In genomic region chr5:154228696-154229095, GRCh38 we compare ENCODE assay signal across 10 cellular contexts. TPM values are rescaled to one million over a fixed set of nuclear protein-coding genes. Genes with fewer than 3 reads are reported as not detected.
DNase-seq lines count a peak whose midpoint lies in the region; ATAC-seq and TF ChIP-seq lines count a peak whose summit lies in the region.
"Had no signal": no experiment of that assay in that cellular context is flagged by ENCODE, and none has a peak within 500 bp of the region (broad histone marks: within the 10 kb centered on the region; RNA-seq: fewer than 3 reads in every experiment).

No MANE protein-coding gene starts in this region.

- H3K4me3 ChIP-seq in brain microvascular endothelial cell (ENCODE audit: low read depth, low read length) = no peak overlapping the region

- peaks cover 8 to 21% of the 10 kb centered on the region in 2 donors for H3K9me3 Mint-ChIP-seq in activated naive CD4-positive, alpha-beta T cell treated with anti-CD3 and anti-CD28 coated beads, Interleukin-2, amount 50 U/mL, for 72 hours
- peaks cover 7 to 9% of the 10 kb centered on the region in 2 donors for H3K9me3 Mint-ChIP-seq in stimulated activated naive B cell treated with anti-CD40 and anti-IgM and Interleukin-4, amounts not matched to agents 10 μg/mL and 1 μg/mL and 100 μg/mL, for 72 hours

- H3K36me3 ChIP-seq in brain microvascular endothelial cell (replicated peaks) = no peaks in the 10 kb centered on the region

- no peaks in the 10 kb centered on the region for H3K27me3 ChIP-seq in brain microvascular endothelial cell (replicated peaks)

- TF ChIP-seq CTCF in brain microvascular endothelial cell (IDR thresholded peaks at IDR 0.05; ENCODE audit: low read depth, low read length, missing control alignments) = no peak

- peaks cover 9 to 56% of the 10 kb centered on the region in 2 donors for H3K36me3 Mint-ChIP-seq in activated naive CD4-positive, alpha-beta T cell treated with anti-CD3 and anti-CD28 coated beads, Interleukin-2, amount 50 U/mL, for 72 hours
- H3K36me3 Mint-ChIP-seq in stimulated activated naive B cell treated with anti-CD40 and anti-IgM and Interleukin-4, amounts not matched to agents 10 μg/mL and 1 μg/mL and 100 μg/mL, for 72 hours = peaks cover 8 to 27% of the 10 kb centered on the region in 2 donors

- H3K27ac Mint-ChIP-seq in activated naive CD4-positive, alpha-beta T cell treated with anti-CD3 and anti-CD28 coated beads, Interleukin-2, amount 50 U/mL, for 72 hours = no peak overlapping the region
- H3K27ac Mint-ChIP-seq in stimulated activated naive B cell treated with anti-CD40 and anti-IgM and Interleukin-4, amounts not matched to agents 10 μg/mL and 1 μg/mL and 100 μg/mL, for 72 hours = peak overlapping the region; percentile 56

- peak overlapping the region; percentile 75 to 81 for H3K4me3 Mint-ChIP-seq in stimulated activated naive B cell treated with anti-CD40 and anti-IgM and Interleukin-4, amounts not matched to agents 10 μg/mL and 1 μg/mL and 100 μg/mL, for 72 hours

- H3K27me3 Mint-ChIP-seq in stimulated activated naive B cell treated with anti-CD40 and anti-IgM and Interleukin-4, amounts not matched to agents 10 μg/mL and 1 μg/mL and 100 μg/mL, for 72 hours = no peaks in the 10 kb centered on the region

- no peak overlapping the region for H3K27ac ChIP-seq in brain microvascular endothelial cell

- ATAC-seq in activated naive CD4-positive, alpha-beta T cell treated with anti-CD3 and anti-CD28 coated beads, Interleukin-2, amount 50 U/mL, for 72 hours = peak; percentile 29 to 82
- peak; percentile 93 for ATAC-seq in HG02571 (IDR thresholded peaks at IDR 0.05; ENCODE audit: unreplicated experiment)
- peak; percentile 95 for ATAC-seq in HG03460 (IDR thresholded peaks at IDR 0.05; ENCODE audit: unreplicated experiment)
- peak; percentile 89 to 92 for ATAC-seq in stimulated activated naive B cell treated with anti-CD40 and anti-IgM and Interleukin-4, amounts not matched to agents 10 μg/mL and 1 μg/mL and 100 μg/mL, for 72 hours (replicated peaks)

- in situ Hi-C loops in brain microvascular endothelial cell (cut with HindIII; ENCODE audit: low pct_ligation_motif_present, low sequenced_read_pairs) = no loop called here

- DNase-seq in activated naive CD4-positive, alpha-beta T cell treated with anti-CD3 and anti-CD28 coated beads, Interleukin-2, amount 50 U/mL, for 72 hours (ENCODE audit: low spot score in 2 of 2) = no peak
- DNase-seq in activated naive CD4-positive, alpha-beta T cell (lab: John Stamatoyannopoulos, UW) = no peak
- no peak for DNase-seq in stimulated activated naive B cell treated with anti-CD40 and anti-IgM and Interleukin-4, amounts not matched to agents 10 μg/mL and 1 μg/mL and 100 μg/mL, for 72 hours
- no peak for DNase-seq in activated effector memory CD4-positive, alpha-beta T cell treated with anti-CD3 and anti-CD28 coated beads, Interleukin-2, amount 50 U/mL, for 16 hours
- DNase-seq in NCI-H1092 treated with DMSO at 0.1 percent for 48 hours (lab: John Stamatoyannopoulos, UW) (no peak), brain microvascular endothelial cell (no peak)
- DNase-seq: effector CD4-positive, alpha-beta T cell; NCI-H1105 treated with DMSO at 0.1 percent for 48 hours had no signal

- peaks cover 22 to 48% of the 10 kb centered on the region in 2 donors for H3K4me1 Mint-ChIP-seq in stimulated activated naive B cell treated with anti-CD40 and anti-IgM and Interleukin-4, amounts not matched to agents 10 μg/mL and 1 μg/mL and 100 μg/mL, for 72 hours

RNA-seq across cellular contexts. Expression of gene GALNT10, which starts 38.2 kb away (rescaled TPM):
- total RNA-seq in activated naive CD4-positive, alpha-beta T cell treated with anti-CD3 and anti-CD28 coated beads, Interleukin-2, amount 50 U/mL, for 72 hours = 10 to 100 TPM; 22.9 to 66.2 TPM
